1 cellular context compared by ENCODE assay signal in genomic region chr20:8414611-8415274, GRCh38.
TF ChIP-seq lines count a peak whose summit lies in the region.

No MANE protein-coding gene starts in this region.

TF ChIP-seq in HEK293, 187 proteins besides CTCF, POLR2A, EP300 and RAD21 (continued from another document):
- TF ChIP-seq, protein P1, sequence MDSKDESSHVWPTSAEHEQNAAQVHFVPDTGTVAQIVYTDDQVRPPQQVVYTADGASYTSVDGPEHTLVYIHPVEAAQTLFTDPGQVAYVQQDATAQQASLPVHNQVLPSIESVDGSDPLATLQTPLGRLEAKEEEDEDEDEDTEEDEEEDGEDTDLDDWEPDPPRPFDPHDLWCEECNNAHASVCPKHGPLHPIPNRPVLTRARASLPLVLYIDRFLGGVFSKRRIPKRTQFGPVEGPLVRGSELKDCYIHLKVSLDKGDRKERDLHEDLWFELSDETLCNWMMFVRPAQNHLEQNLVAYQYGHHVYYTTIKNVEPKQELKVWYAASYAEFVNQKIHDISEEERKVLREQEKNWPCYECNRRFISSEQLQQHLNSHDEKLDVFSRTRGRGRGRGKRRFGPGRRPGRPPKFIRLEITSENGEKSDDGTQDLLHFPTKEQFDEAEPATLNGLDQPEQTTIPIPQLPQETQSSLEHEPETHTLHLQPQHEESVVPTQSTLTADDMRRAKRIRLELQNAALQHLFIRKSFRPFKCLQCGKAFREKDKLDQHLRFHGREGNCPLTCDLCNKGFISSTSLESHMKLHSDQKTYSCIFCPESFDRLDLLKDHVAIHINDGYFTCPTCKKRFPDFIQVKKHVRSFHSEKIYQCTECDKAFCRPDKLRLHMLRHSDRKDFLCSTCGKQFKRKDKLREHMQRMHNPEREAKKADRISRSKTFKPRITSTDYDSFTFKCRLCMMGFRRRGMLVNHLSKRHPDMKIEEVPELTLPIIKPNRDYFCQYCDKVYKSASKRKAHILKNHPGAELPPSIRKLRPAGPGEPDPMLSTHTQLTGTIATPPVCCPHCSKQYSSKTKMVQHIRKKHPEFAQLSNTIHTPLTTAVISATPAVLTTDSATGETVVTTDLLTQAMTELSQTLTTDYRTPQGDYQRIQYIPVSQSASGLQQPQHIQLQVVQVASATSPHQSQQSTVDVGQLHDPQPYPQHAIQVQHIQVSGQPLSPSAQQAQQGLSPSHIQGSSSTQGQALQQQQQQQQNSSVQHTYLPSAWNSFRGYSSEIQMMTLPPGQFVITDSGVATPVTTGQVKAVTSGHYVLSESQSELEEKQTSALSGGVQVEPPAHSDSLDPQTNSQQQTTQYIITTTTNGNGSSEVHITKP (tag by site-specific recombination; IDR thresholded peaks at IDR 0.05) = peak; percentile 79
- TF ChIP-seq ZNF23 (tag by site-specific recombination; IDR thresholded peaks at IDR 0.05; ENCODE audit: borderline replicate concordance) (no peak), OSR2 (tag by site-specific recombination; IDR thresholded peaks at IDR 0.05) (peak; percentile 86), ZNF394 (tag by site-specific recombination; IDR thresholded peaks at IDR 0.05; ENCODE audit: borderline replicate concordance) (peak; percentile 16; the same call in 1 of the 2 replicates), KLF8 (tag by site-specific recombination; IDR thresholded peaks at IDR 0.05) (no peak), PRDM6 (tag by site-specific recombination; IDR thresholded peaks at IDR 0.05) (peak; percentile 95), ZBTB44 (tag by site-specific recombination; IDR thresholded peaks at IDR 0.05) (peak; percentile 20; the same call in 1 of the 2 replicates), ZEB2 (tag by site-specific recombination; IDR thresholded peaks at IDR 0.05) (peak; percentile 54; the same call in 1 of the 2 replicates), ATF2 (tag by site-specific recombination; IDR thresholded peaks at IDR 0.05; ENCODE audit: low read depth) (0 out of 2 replicates have a peak, but pooled peaks have one; percentile 19), INSM2 (tag by site-specific recombination; IDR thresholded peaks at IDR 0.05) (peak; percentile 60), ZBTB6 (tag by site-specific recombination; IDR thresholded peaks at IDR 0.05) (peak; percentile 86), BCL11B (tag by site-specific recombination; IDR thresholded peaks at IDR 0.05; ENCODE audit: low read depth) (no peak), ZNF24 (tag by site-specific recombination; IDR thresholded peaks at IDR 0.05) (0 out of 2 replicates have a peak, but pooled peaks have one; percentile 47), FEZF1 (tag by site-specific recombination; IDR thresholded peaks at IDR 0.05) (peak; percentile 92), ZNF692 (tag by site-specific recombination; IDR thresholded peaks at IDR 0.05) (0 out of 2 replicates have a peak, but pooled peaks have one; percentile 17), ZNF426 (tag by site-specific recombination; IDR thresholded peaks at IDR 0.05) (no peak)
- TF ChIP-seq, protein P2, sequence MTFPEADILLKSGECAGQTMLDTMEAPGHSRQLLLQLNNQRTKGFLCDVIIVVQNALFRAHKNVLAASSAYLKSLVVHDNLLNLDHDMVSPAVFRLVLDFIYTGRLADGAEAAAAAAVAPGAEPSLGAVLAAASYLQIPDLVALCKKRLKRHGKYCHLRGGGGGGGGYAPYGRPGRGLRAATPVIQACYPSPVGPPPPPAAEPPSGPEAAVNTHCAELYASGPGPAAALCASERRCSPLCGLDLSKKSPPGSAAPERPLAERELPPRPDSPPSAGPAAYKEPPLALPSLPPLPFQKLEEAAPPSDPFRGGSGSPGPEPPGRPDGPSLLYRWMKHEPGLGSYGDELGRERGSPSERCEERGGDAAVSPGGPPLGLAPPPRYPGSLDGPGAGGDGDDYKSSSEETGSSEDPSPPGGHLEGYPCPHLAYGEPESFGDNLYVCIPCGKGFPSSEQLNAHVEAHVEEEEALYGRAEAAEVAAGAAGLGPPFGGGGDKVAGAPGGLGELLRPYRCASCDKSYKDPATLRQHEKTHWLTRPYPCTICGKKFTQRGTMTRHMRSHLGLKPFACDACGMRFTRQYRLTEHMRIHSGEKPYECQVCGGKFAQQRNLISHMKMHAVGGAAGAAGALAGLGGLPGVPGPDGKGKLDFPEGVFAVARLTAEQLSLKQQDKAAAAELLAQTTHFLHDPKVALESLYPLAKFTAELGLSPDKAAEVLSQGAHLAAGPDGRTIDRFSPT (tag by site-specific recombination; IDR thresholded peaks at IDR 0.05) = peak; percentile 69
